16 cellular contexts compared by ENCODE assay signal in the genomic region with DNA sequence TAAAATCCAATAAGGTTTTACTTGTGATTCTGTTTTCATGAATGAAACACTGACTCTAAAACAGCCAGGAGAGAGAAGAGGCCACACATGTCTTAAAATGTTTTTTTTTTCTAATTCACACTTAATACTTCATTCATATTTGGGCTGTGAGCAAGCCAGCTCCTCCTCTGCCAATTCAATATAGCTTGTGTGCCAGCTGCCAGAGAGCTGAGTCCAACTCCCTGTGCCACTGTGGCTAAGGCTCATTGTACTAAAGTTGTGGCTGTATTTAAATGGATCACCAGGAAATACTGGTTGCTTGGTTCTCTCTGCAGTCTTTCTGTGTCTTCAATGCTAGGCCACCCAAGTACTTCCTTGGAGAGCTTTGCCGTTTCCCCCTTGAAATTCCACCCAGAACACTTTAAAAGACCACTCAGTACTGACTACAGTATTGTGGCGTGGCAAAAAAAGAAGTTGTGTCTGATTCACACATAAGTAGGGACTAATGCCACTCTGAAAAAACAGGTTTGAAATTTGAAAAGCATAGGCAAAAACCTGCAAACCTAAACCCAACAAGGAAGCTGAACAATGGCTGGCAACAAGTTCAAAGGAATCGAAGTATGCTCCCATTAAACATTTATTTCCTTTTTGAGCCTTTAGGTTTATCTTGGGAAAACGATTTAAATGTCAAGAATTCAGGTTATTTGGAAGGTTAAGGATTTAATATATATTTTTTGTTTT.
"Had no signal": no experiment of that assay in that cellular context is flagged by ENCODE, and none has a peak within 500 bp of the region (broad histone marks: within the 10 kb centered on the region; RNA-seq: fewer than 3 reads in every experiment).

No MANE protein-coding gene starts in this region.

- H3K4me1 ChIP-seq: prostate gland, right lobe of liver, upper lobe of left lung had no signal

- H3K27me3 Mint-ChIP-seq: activated naive CD8-positive, alpha-beta T cell treated with anti-CD3 and anti-CD28 coated beads for 36 hours; brain; central memory CD8-positive, alpha-beta T cell had no signal

- H3K27me3 ChIP-seq: right lobe of liver, upper lobe of left lung had no signal

- H3K27ac ChIP-seq: prostate gland, right lobe of liver, upper lobe of left lung had no signal

- H3K27ac Mint-ChIP-seq: activated B cell treated with CpG ODN at 0.5 μM for 24 hours; activated CD8-positive, alpha-beta T cell treated with anti-CD3 and anti-CD28 coated beads, Interleukin-2, amount 10 ng/mL, durations not matched to agents 7 days and 5 days; activated naive CD8-positive, alpha-beta T cell treated with anti-CD3 and anti-CD28 coated beads for 36 hours; nephron progenitor cell; stimulated activated naive CD8-positive, alpha-beta T cell treated with anti-CD3 and anti-CD28 coated beads, Interleukin-15, Interleukin-2, amounts not matched to agents 100 ng/mL and 50 ng/mL, for 24 hours had no signal

- H3K9me3 Mint-ChIP-seq: activated B cell treated with CpG ODN at 0.5 μM for 24 hours; activated naive CD8-positive, alpha-beta T cell treated with anti-CD3 and anti-CD28 coated beads for 36 hours; central memory CD8-positive, alpha-beta T cell; nephron progenitor cell; stimulated activated naive CD8-positive, alpha-beta T cell treated with anti-CD3 and anti-CD28 coated beads, Interleukin-15, Interleukin-2, amounts not matched to agents 100 ng/mL and 50 ng/mL, for 24 hours had no signal

- ATAC-seq: activated CD8-positive, alpha-beta T cell treated with anti-CD3 and anti-CD28 coated beads, Interleukin-2, amount 10 ng/mL, durations not matched to agents 7 days and 5 days; right lobe of liver had no signal

- H3K4me3 Mint-ChIP-seq: activated B cell treated with CpG ODN at 0.5 μM for 24 hours; activated CD8-positive, alpha-beta T cell treated with anti-CD3 and anti-CD28 coated beads, Interleukin-2, amount 10 ng/mL, durations not matched to agents 7 days and 5 days; activated naive CD8-positive, alpha-beta T cell treated with anti-CD3 and anti-CD28 coated beads for 36 hours; brain; central memory CD8-positive, alpha-beta T cell; nephron progenitor cell; stimulated activated naive CD8-positive, alpha-beta T cell treated with anti-CD3 and anti-CD28 coated beads, Interleukin-15, Interleukin-2, amounts not matched to agents 100 ng/mL and 50 ng/mL, for 24 hours had no signal

- H3K4me3 ChIP-seq: prostate gland, right lobe of liver, upper lobe of left lung had no signal

- H3K4me1 Mint-ChIP-seq: activated B cell treated with CpG ODN at 0.5 μM for 24 hours; activated naive CD8-positive, alpha-beta T cell treated with anti-CD3 and anti-CD28 coated beads for 36 hours; central memory CD8-positive, alpha-beta T cell; nephron progenitor cell had no signal

- H3K36me3 Mint-ChIP-seq: activated naive CD8-positive, alpha-beta T cell treated with anti-CD3 and anti-CD28 coated beads for 36 hours; brain had no signal

- DNase-seq: activated B cell treated with CpG ODN at 0.5 μM for 24 hours; activated CD4-positive, alpha-beta T cell treated with anti-CD3 and anti-CD28 coated beads for 48 hours; activated CD8-positive, alpha-beta memory T cell treated with anti-CD3 and anti-CD28 coated beads, Interleukin-2, amount 50 U/mL, for 4 hours; activated CD8-positive, alpha-beta T cell treated with anti-CD3 and anti-CD28 coated beads, Interleukin-2, amount 10 ng/mL, durations not matched to agents 7 days and 5 days; activated naive CD8-positive, alpha-beta T cell treated with anti-CD3 and anti-CD28 coated beads for 36 hours; effector memory CD4-positive, alpha-beta T cell; glutamatergic neuron; mesendoderm; nephron progenitor cell; right lobe of liver; T-helper 2 cell; upper lobe of left lung had no signal

- H3K9me3 ChIP-seq: prostate gland, right lobe of liver, upper lobe of left lung had no signal
